ENCODE assay signal across 9 cellular contexts in the genomic region with DNA sequence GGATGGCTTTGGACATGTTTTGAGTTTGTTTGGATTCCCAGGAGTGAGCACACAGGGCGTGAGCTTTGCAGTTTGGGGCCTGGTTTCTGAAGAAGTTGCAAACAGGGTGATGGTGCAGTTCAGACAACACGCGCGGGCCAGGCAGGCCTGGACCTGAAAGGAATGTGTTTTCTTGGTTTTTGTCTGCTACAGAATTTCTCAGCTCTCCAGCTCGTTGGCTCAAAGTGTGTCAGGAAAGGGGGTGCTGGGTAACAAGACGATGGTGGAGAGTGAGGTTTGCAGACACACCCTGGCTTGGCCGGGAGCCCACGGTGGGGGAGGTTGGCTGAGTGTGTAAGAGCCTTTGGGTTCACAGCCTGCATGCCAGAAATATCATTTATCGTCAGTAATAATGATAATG.
A peak's percentile ranks its signal among the peaks of the same experiment; 100 is the strongest.
DNase-seq lines count a peak whose midpoint lies in the region; ATAC-seq and TF ChIP-seq lines count a peak whose summit lies in the region.
"Had no signal": no experiment of that assay in that cellular context is flagged by ENCODE, and none has a peak within 500 bp of the region (broad histone marks: within the 10 kb centered on the region; RNA-seq: fewer than 3 reads in every experiment).

No MANE protein-coding gene starts in this region.

- H3K9me3 ChIP-seq in subcutaneous abdominal adipose tissue (ENCODE audit: control insufficient read depth in 5 of 5, low read length in 5 of 5) (peaks cover 0 to 2% (median 0%) of the 10 kb centered on the region in 5 donors), OCI-LY7 (ENCODE audit: low read length) (no peaks in the 10 kb centered on the region)

- intact Hi-C loops in OCI-LY7 (cut with micrococcal nuclease; ENCODE audit: unreplicated experiment), result no loop called here

- H3K4me3 ChIP-seq in subcutaneous abdominal adipose tissue (ENCODE audit: low read depth in 1 of 5, low read length in 5 of 5) (no peak overlapping the region), OCI-LY7 (ENCODE audit: low read depth, low read length, poor library complexity, severe bottlenecking) (no peak overlapping the region)

- no peak for ATAC-seq in HG03439 (IDR thresholded peaks at IDR 0.05; ENCODE audit: unreplicated experiment)

- POLR2A ChIA-PET in OCI-LY7 (lab: Charles Lee), result interaction anchor here (1.1 kb wide), 1 partner anchor 46 kb away, joined by 3 read pairs; no protein-coding TSS in a partner anchor

- no peak overlapping the region for H3K4me2 ChIP-seq in OCI-LY7 (ENCODE audit: low read length)

- peak overlapping the region in 2 of 5 donors; percentile 34 to 42 for H3K9ac ChIP-seq in subcutaneous abdominal adipose tissue (ENCODE audit: low read length in 5 of 5)

- CTCF ChIA-PET in OCI-LY7 (lab: Charles Lee; ENCODE audit: unreplicated experiment), result no interaction called here

- BruUV-seq in OCI-LY7 (replicated peaks; lab: Mats Ljungman, UMichigan), result no TSS peak

- H3K4me1 ChIP-seq in subcutaneous abdominal adipose tissue (ENCODE audit: control insufficient read depth in 5 of 5, insufficient read depth in 5 of 5, low read length in 5 of 5), result peaks cover 0 to 39% (median 27%) of the 10 kb centered on the region in 5 donors
- H3K4me1 ChIP-seq in OCI-LY7 (ENCODE audit: insufficient read depth, low read length, poor library complexity, severe bottlenecking), result peaks cover 1% of the 10 kb centered on the region

- H2AFZ ChIP-seq in OCI-LY7 (ENCODE audit: low read length), result no peak overlapping the region

- H3K36me3 ChIP-seq in subcutaneous abdominal adipose tissue (ENCODE audit: control insufficient read depth in 5 of 5, insufficient read depth in 5 of 5, low read length in 5 of 5), result peaks cover 0 to 7% (median 0%) of the 10 kb centered on the region in 5 donors
- no peaks in the 10 kb centered on the region; the same call in 1 of the 2 replicates for H3K36me3 ChIP-seq in OCI-LY7 (ENCODE audit: insufficient read depth, low read length)

- no peak for TF ChIP-seq CTCF in OCI-LY7 (conservative IDR thresholded peaks at IDR 0.05; ENCODE audit: low read length)

- H3K27me3 ChIP-seq in subcutaneous abdominal adipose tissue (ENCODE audit: control insufficient read depth in 5 of 5, insufficient read depth in 4 of 5, low read length in 5 of 5), result no peaks in the 10 kb centered on the region

- DNase-seq in DMS 273 (lab: John Stamatoyannopoulos, UW; ENCODE audit: unreplicated experiment), result peak; percentile 32
- DNase-seq in DMS 273 treated with DMSO at 0.1 percent for 48 hours (lab: John Stamatoyannopoulos, UW), result no peak
- peak; percentile 44 for DNase-seq in astrocyte of the hippocampus (ENCODE audit: low read depth, low spot score)
- DNase-seq in iris pigment epithelial cell (ENCODE audit: low read depth), result peak; percentile 88
- DNase-seq in OCI-LY7 (ENCODE audit: low spot score), result no peak
- DNase-seq in kidney glomerular epithelial cell (lab: John Stamatoyannopoulos, UW), result no peak

- peaks cover 18% of the 10 kb centered on the region; the same call in 1 of the 2 replicates for H3K79me2 ChIP-seq in OCI-LY7 (ENCODE audit: insufficient read depth, low read depth, low read length)

- no peaks in the 10 kb centered on the region for H3K9me2 ChIP-seq in OCI-LY7 (ENCODE audit: insufficient read depth, low read length)

- peaks cover 6% of the 10 kb centered on the region; the same call in 1 of the 2 replicates for H4K20me1 ChIP-seq in OCI-LY7 (ENCODE audit: insufficient read depth, low read length)

- H3K27ac ChIP-seq in subcutaneous abdominal adipose tissue (ENCODE audit: low read depth, low read length) (peak overlapping the region; percentile 69), OCI-LY7 (ENCODE audit: low read depth, low read length, poor library complexity, severe bottlenecking) (no peak overlapping the region)
- H3K27ac ChIP-seq: 22Rv1 had no signal

Comparison
In these comparisons a context has a peak if more than half of its experiments do, and no peak if none do; other contexts are left out.
1. DNase-seq: peak in DMS 273 (single experiment), astrocyte of the hippocampus (single experiment) and iris pigment epithelial cell (single experiment); none in DMS 273 treated with DMSO at 0.1 percent for 48 hours (single experiment), OCI-LY7 (single experiment) and kidney glomerular epithelial cell (single experiment).